Comparison of ENCODE assay signal across 22 cellular contexts in genomic region chr1:79845951-79846350, GRCh38.
"Had no signal": no experiment of that assay in that cellular context is flagged by ENCODE, and none has a peak within 500 bp of the region (broad histone marks: within the 10 kb centered on the region; RNA-seq: fewer than 3 reads in every experiment).

No MANE protein-coding gene starts in this region.

- H3K36me3 ChIP-seq: ascending aorta, heart left ventricle, left lung, prostate gland, suprapubic skin, upper lobe of left lung had no signal

- ATAC-seq: activated CD4-positive, alpha-beta T cell treated with anti-CD3 and anti-CD28 coated beads for 36 hours; heart left ventricle; left lung; natural killer cell treated with Interleukin-12 subunit alpha and Interleukin-12 subunit beta and Interleukin-15 and Interleukin-18, amount 100 ng/mL, for 72 hours; sciatic nerve had no signal

- H3K27me3 Mint-ChIP-seq: activated CD4-positive, alpha-beta memory T cell treated with anti-CD3 and anti-CD28 coated beads, Interleukin-2, amount 10 ng/mL, durations not matched to agents 7 days and 5 days; activated CD4-positive, alpha-beta T cell treated with anti-CD3 and anti-CD28 coated beads for 36 hours; activated naive CD8-positive, alpha-beta T cell; natural killer cell treated with Interleukin-12 subunit alpha and Interleukin-12 subunit beta and Interleukin-15 and Interleukin-18, amount 100 ng/mL, for 72 hours had no signal

- H3K9me3 Mint-ChIP-seq: activated CD4-positive, alpha-beta memory T cell treated with anti-CD3 and anti-CD28 coated beads, Interleukin-2, amount 10 ng/mL, durations not matched to agents 7 days and 5 days had no signal

- H3K27ac ChIP-seq: ascending aorta, coronary artery, epithelial cell of prostate, heart left ventricle, left lung, prostate gland, suprapubic skin, upper lobe of left lung had no signal

- H3K4me1 ChIP-seq: ascending aorta, heart left ventricle, left lung, prostate gland, suprapubic skin, upper lobe of left lung had no signal

- H3K36me3 Mint-ChIP-seq: activated naive CD8-positive, alpha-beta T cell had no signal

- H3K27ac Mint-ChIP-seq: activated CD4-positive, alpha-beta memory T cell treated with anti-CD3 and anti-CD28 coated beads, Interleukin-2, amount 10 ng/mL, durations not matched to agents 7 days and 5 days; activated CD4-positive, alpha-beta T cell treated with anti-CD3 and anti-CD28 coated beads for 36 hours; activated naive CD8-positive, alpha-beta T cell; natural killer cell treated with Interleukin-12 subunit alpha and Interleukin-12 subunit beta and Interleukin-15 and Interleukin-18, amount 100 ng/mL, for 72 hours; T-helper 2 cell treated with Interferon-gamma antibody and Interleukin-4, amounts not matched to agents 5 μg/mL and 100 μg/mL, for 36 hours had no signal

- H3K4me3 Mint-ChIP-seq: activated CD4-positive, alpha-beta memory T cell treated with anti-CD3 and anti-CD28 coated beads, Interleukin-2, amount 10 ng/mL, durations not matched to agents 7 days and 5 days; activated CD4-positive, alpha-beta T cell treated with anti-CD3 and anti-CD28 coated beads for 36 hours; activated naive CD8-positive, alpha-beta T cell; natural killer cell treated with Interleukin-12 subunit alpha and Interleukin-12 subunit beta and Interleukin-15 and Interleukin-18, amount 100 ng/mL, for 72 hours; T-helper 2 cell treated with Interferon-gamma antibody and Interleukin-4, amounts not matched to agents 5 μg/mL and 100 μg/mL, for 36 hours had no signal

- H3K27me3 ChIP-seq: ascending aorta, heart left ventricle, left lung, suprapubic skin, upper lobe of left lung had no signal

- H3K9me3 ChIP-seq: ascending aorta, heart left ventricle, left lung, prostate gland, suprapubic skin, upper lobe of left lung had no signal

- H3K4me1 Mint-ChIP-seq: activated CD4-positive, alpha-beta memory T cell treated with anti-CD3 and anti-CD28 coated beads, Interleukin-2, amount 10 ng/mL, durations not matched to agents 7 days and 5 days; activated CD4-positive, alpha-beta T cell treated with anti-CD3 and anti-CD28 coated beads for 36 hours had no signal

- DNase-seq: activated CD4-positive, alpha-beta memory T cell treated with anti-CD3 and anti-CD28 coated beads, Interleukin-2, amount 10 ng/mL, durations not matched to agents 7 days and 5 days; activated CD4-positive, alpha-beta T cell treated with anti-CD3 and anti-CD28 coated beads for 36 hours; activated gamma-delta T cell; activated T-cell treated with anti-CD3 and anti-CD28 coated beads, Interleukin-2, amount 50 U/mL, for 48 hours; caudate nucleus; effector memory CD4-positive, alpha-beta T cell; heart left ventricle; islet precursor cell; left lung; occipital lobe; stimulated activated CD4-positive, alpha-beta T cell treated with anti-CD3 and anti-CD28 coated beads, Interleukin-2, amount 100 ng/mL, for 48 hours; stimulated activated naive CD4-positive, alpha-beta T cell treated with Interleukin-2 at 50 U/mL for 16 hours; upper lobe of left lung had no signal

- H3K4me3 ChIP-seq: ascending aorta, coronary artery, heart left ventricle, left lung, prostate gland, suprapubic skin, upper lobe of left lung had no signal
